13 cellular contexts compared by ENCODE assay signal in genomic region chr14:100899841-100900771, GRCh38. TPM values are rescaled to one million over a fixed set of nuclear protein-coding genes. Genes with fewer than 3 reads are reported as not detected.
DNase-seq lines count a peak whose midpoint lies in the region; ATAC-seq and TF ChIP-seq lines count a peak whose summit lies in the region.
"Had no signal": no experiment of that assay in that cellular context is flagged by ENCODE, and none has a peak within 500 bp of the region (broad histone marks: within the 10 kb centered on the region; RNA-seq: fewer than 3 reads in every experiment).

No MANE protein-coding gene starts in this region.

- 22 to 34% methylated on average over 21 of the region's 21 CpGs for WGBS in body of pancreas, 2 donors

- H3K9me3 ChIP-seq in body of pancreas, result no peaks in the 10 kb centered on the region
- no peaks in the 10 kb centered on the region for H3K9me3 ChIP-seq in A673 (ENCODE audit: low read depth, low read length, poor library complexity, severe bottlenecking)
- H3K9me3 ChIP-seq: SJSA1, transverse colon had no signal

- POLR2A ChIA-PET in A673 (lab: Charles Lee; ENCODE audit: low non-redundant PET), result no interaction called here

- H3K4me3 Mint-ChIP-seq in activated naive CD4-positive, alpha-beta T cell treated with anti-CD3 and anti-CD28 coated beads, Interleukin-2, amount 50 U/mL, for 24 hours, result no peak overlapping the region

- no peaks in the 10 kb centered on the region for H3K4me1 Mint-ChIP-seq in activated naive CD4-positive, alpha-beta T cell treated with anti-CD3 and anti-CD28 coated beads, Interleukin-2, amount 50 U/mL, for 24 hours

- H3K36me3 ChIP-seq in body of pancreas (replicated peaks in 1 of 2; ENCODE audit: insufficient read depth in 1 of 2, low read depth in 2 of 2), result no peaks in the 10 kb centered on the region
- H3K36me3 ChIP-seq in A673 (ENCODE audit: insufficient read depth, low read length, poor library complexity, severe bottlenecking), result no peaks in the 10 kb centered on the region
- H3K36me3 ChIP-seq: transverse colon had no signal

- no peaks in the 10 kb centered on the region for H3K9me3 Mint-ChIP-seq in activated naive CD4-positive, alpha-beta T cell treated with anti-CD3 and anti-CD28 coated beads, Interleukin-2, amount 50 U/mL, for 24 hours

- H3K27ac Mint-ChIP-seq in activated naive CD4-positive, alpha-beta T cell treated with anti-CD3 and anti-CD28 coated beads, Interleukin-2, amount 50 U/mL, for 24 hours, result peak overlapping the region; percentile 30

- ATAC-seq in body of pancreas, result peak; percentile 25

- CTCF ChIA-PET in A673 (lab: Charles Lee), result interaction anchor here (2.1 kb wide), 1 partner anchor 49 kb away, joined by 6 read pairs; no protein-coding TSS in a partner anchor

- TF ChIP-seq POLR2A in body of pancreas (IDR thresholded peaks at IDR 0.05), result no peak

- H3K27ac ChIP-seq in body of pancreas (no peak overlapping the region), A673 (ENCODE audit: low read depth, low read length, poor library complexity, severe bottlenecking) (no peak overlapping the region)
- H3K27ac ChIP-seq: SJSA1, transverse colon had no signal

- DNase-seq in activated naive CD4-positive, alpha-beta T cell treated with Interleukin-2 at 50 U/mL for 16 hours, result no peak
- peak in 2 of 4 donors; percentile 19 to 21 for DNase-seq in body of pancreas
- DNase-seq in left kidney (ENCODE audit: low read depth, low spot score), result peak; percentile 54
- no peak for DNase-seq in A673 (ENCODE audit: low spot score)
- DNase-seq in HUDEP-2 (lab: John Stamatoyannopoulos, UW; ENCODE audit: unreplicated experiment in 76 of 76), result no peak
- no peak for DNase-seq in activated effector memory CD4-positive, alpha-beta T cell treated with Interleukin-2 at 50 U/mL for 16 hours
- no peak for DNase-seq in NK-92 (lab: John Stamatoyannopoulos, UW; ENCODE audit: unreplicated experiment)
- DNase-seq: effector CD4-positive, alpha-beta T cell had no signal

- no peaks in the 10 kb centered on the region for H3K36me3 Mint-ChIP-seq in activated naive CD4-positive, alpha-beta T cell treated with anti-CD3 and anti-CD28 coated beads, Interleukin-2, amount 50 U/mL, for 24 hours

- peak in 2 of 7 experiments; percentile 15 to 22 for TF ChIP-seq CTCF in body of pancreas (IDR thresholded peaks at IDR 0.05)
- TF ChIP-seq CTCF in A673 (conservative IDR thresholded peaks at IDR 0.05; ENCODE audit: low read depth, low read length), result no peak

- H3K27me3 ChIP-seq in body of pancreas (no peaks in the 10 kb centered on the region), A673 (replicated peaks; ENCODE audit: insufficient read depth, low read depth, low read length, poor library complexity) (peaks cover 4% of the 10 kb centered on the region)
- H3K27me3 ChIP-seq: SJSA1 had no signal

- H3K4me3 ChIP-seq in body of pancreas, result no peak overlapping the region
- H3K4me3 ChIP-seq in A673 (ENCODE audit: low read depth, low read length, poor library complexity, severe bottlenecking), result no peak overlapping the region
- H3K4me3 ChIP-seq: SJSA1, transverse colon had no signal

- H3K4me1 ChIP-seq in body of pancreas, result peaks cover 20% of the 10 kb centered on the region
- H3K4me1 ChIP-seq in A673 (ENCODE audit: insufficient read depth, low read length, poor library complexity, severe bottlenecking), result peaks cover 39% of the 10 kb centered on the region
- H3K4me1 ChIP-seq: SJSA1 had no signal

- intact Hi-C loops in body of pancreas (cut with DNase I), result no loop called here
- intact Hi-C loops in A673 (cut with micrococcal nuclease; ENCODE audit: unreplicated experiment), result loop anchor here (5.0 to 10.0 kb wide), 4 partner anchors 48 to 727 kb away; no protein-coding TSS in a partner anchor

- BruUV-seq in A673 (replicated peaks; lab: Mats Ljungman, UMichigan), result no TSS peak

- peaks cover 33% of the 10 kb centered on the region for H3K27me3 Mint-ChIP-seq in activated naive CD4-positive, alpha-beta T cell treated with anti-CD3 and anti-CD28 coated beads, Interleukin-2, amount 50 U/mL, for 24 hours

RNA-seq across cellular contexts. Expression of gene RTL1, which starts 3.4 kb away (rescaled TPM):
- under 1 TPM in 1 of 2 donors, not detected in 1; 0.26 TPM for total RNA-seq in body of pancreas
- total RNA-seq in A673 (2021), result 0.09 and 0.15 TPM in 2 replicates
- total RNA-seq: LHCN-M2, lower leg skin, SJSA1, transverse colon had no signal
